ENCODE assay signal across 8 cellular contexts in the genomic region with DNA sequence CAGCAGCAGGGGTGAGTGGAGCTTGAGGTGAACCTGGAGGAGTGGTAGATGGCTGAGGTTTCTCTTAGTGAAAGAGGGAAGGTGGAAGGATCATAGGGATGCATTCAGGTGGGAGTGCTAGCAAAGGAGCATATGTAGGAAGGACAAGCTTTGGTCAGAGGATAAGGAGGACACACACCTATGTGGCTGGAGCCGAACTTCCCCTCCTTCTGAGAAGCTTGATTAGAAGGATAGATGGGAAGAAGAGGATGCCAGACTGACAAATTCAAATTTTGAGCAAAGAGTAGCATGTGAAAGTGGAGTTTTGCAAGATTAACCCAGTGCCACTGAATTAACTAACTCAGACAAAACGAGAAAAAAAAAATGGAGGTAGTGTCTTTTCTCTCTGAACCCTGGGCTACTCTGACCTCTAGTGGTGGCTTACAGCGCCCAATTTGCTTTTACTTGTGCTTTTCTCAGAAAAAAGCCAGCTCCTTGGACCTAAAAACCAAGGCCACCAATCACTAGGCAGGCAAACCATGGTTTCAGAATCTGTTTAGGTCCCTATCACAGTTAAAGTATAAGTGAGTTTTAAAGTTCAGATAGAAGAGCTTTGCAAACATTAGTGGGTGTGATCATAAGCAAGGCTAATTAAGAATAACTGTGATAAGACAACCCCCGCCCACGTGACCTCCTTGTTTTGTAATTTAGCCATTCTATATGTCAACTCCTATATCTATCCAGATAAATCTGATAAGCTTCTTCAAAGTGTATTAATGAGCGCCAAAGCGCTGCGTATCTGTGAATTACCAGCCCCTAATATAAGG. TPM values are rescaled to one million over a fixed set of nuclear protein-coding genes. Genes with fewer than 3 reads are reported as not detected.
A peak's percentile ranks its signal among the peaks of the same experiment; 100 is the strongest.
DNase-seq lines count a peak whose midpoint lies in the region; ATAC-seq, FAIRE-seq and TF ChIP-seq lines count a peak whose summit lies in the region.

No MANE protein-coding gene starts in this region.

- no peaks in the 10 kb centered on the region for H3K36me3 Mint-ChIP-seq in activated T-helper 2 cell treated with anti-CD3 and anti-CD28 coated beads, Interferon-gamma antibody, Interleukin-2, Interleukin-4, amounts not matched to agents 10 μg/mL and 5 μg/mL and 100 μg/mL, durations not matched to agents 14 hours and 24 hours and 36 hours (ENCODE audit: low read depth)

- peaks cover 26% of the 10 kb centered on the region for H3K4me1 Mint-ChIP-seq in activated T-helper 2 cell treated with anti-CD3 and anti-CD28 coated beads, Interferon-gamma antibody, Interleukin-2, Interleukin-4, amounts not matched to agents 10 μg/mL and 5 μg/mL and 100 μg/mL, durations not matched to agents 14 hours and 24 hours and 36 hours (ENCODE audit: low read depth)

- peak overlapping the region; percentile 97 for H3K27ac ChIP-seq in RWPE2 (ENCODE audit: poor library complexity, severe bottlenecking)

- peaks cover 26% of the 10 kb centered on the region for H3K4me1 ChIP-seq in RWPE2 (ENCODE audit: insufficient read depth, poor library complexity, severe bottlenecking)

- 0 out of 3 replicates have a peak, but pooled peaks have one; percentile 21 for ATAC-seq in RWPE2 (ENCODE audit: low read depth)

- peaks cover 61% of the 10 kb centered on the region for H3K36me3 ChIP-seq in RWPE2 (ENCODE audit: low read depth)

- TF ChIP-seq CTCF in RWPE2 (IDR thresholded peaks at IDR 0.05; ENCODE audit: poor library complexity, severe bottlenecking): peak; percentile 63

- no peaks in the 10 kb centered on the region for H3K9me3 ChIP-seq in RWPE2 (ENCODE audit: severe bottlenecking)

- intact Hi-C loops in activated T-helper 2 cell treated with anti-CD3 and anti-CD28 coated beads, Interferon-gamma antibody, Interleukin-2, Interleukin-4, amounts not matched to agents 10 μg/mL and 5 μg/mL and 100 μg/mL, durations not matched to agents 14 hours and 24 hours and 36 hours (cut with micrococcal nuclease): loop anchor here (1.0 to 5.0 kb wide), 4 partner anchors 114 to 425 kb away; a partner anchor contains a TSS

- DNase-seq in EH (ENCODE audit: low read depth) (peak; percentile 78), LHCN-M2 (ENCODE audit: low read depth) (peak; percentile 72), RWPE2 (ENCODE audit: low spot score) (no peak), frontal cortex (ENCODE audit: low spot score in 2 of 2) (peak; percentile 40 to 51), pons (ENCODE audit: low spot score) (peak; percentile 88), urothelium cell line (ENCODE audit: low spot score) (peak; percentile 73), NK-92 (lab: John Stamatoyannopoulos, UW; ENCODE audit: unreplicated experiment) (no peak)
- peak; percentile 58 for DNase-seq in activated T-helper 2 cell treated with anti-CD3 and anti-CD28 coated beads, Interferon-gamma antibody, Interleukin-2, Interleukin-4, amounts not matched to agents 10 μg/mL and 5 μg/mL and 100 μg/mL, durations not matched to agents 14 hours and 24 hours and 36 hours (ENCODE audit: low spot score)

- no peak overlapping the region for H3K27ac Mint-ChIP-seq in activated T-helper 2 cell treated with anti-CD3 and anti-CD28 coated beads, Interferon-gamma antibody, Interleukin-2, Interleukin-4, amounts not matched to agents 10 μg/mL and 5 μg/mL and 100 μg/mL, durations not matched to agents 14 hours and 24 hours and 36 hours

- H3K27me3 ChIP-seq in RWPE2 (ENCODE audit: insufficient read depth, poor library complexity, severe bottlenecking): no peaks in the 10 kb centered on the region

- FAIRE-seq in frontal cortex (lab: Jason Lieb, UNC) (no peak), urothelium cell line (lab: Jason Lieb, UNC) (peak; percentile 30)

- no peaks in the 10 kb centered on the region for H3K9me3 Mint-ChIP-seq in activated T-helper 2 cell treated with anti-CD3 and anti-CD28 coated beads, Interferon-gamma antibody, Interleukin-2, Interleukin-4, amounts not matched to agents 10 μg/mL and 5 μg/mL and 100 μg/mL, durations not matched to agents 14 hours and 24 hours and 36 hours

- H3K27me3 Mint-ChIP-seq in activated T-helper 2 cell treated with anti-CD3 and anti-CD28 coated beads, Interferon-gamma antibody, Interleukin-2, Interleukin-4, amounts not matched to agents 10 μg/mL and 5 μg/mL and 100 μg/mL, durations not matched to agents 14 hours and 24 hours and 36 hours (ENCODE audit: low read depth): peaks cover 1% of the 10 kb centered on the region

- no peak overlapping the region for H3K4me3 Mint-ChIP-seq in activated T-helper 2 cell treated with anti-CD3 and anti-CD28 coated beads, Interferon-gamma antibody, Interleukin-2, Interleukin-4, amounts not matched to agents 10 μg/mL and 5 μg/mL and 100 μg/mL, durations not matched to agents 14 hours and 24 hours and 36 hours (ENCODE audit: low read depth)

- no peak overlapping the region for H3K4me3 ChIP-seq in RWPE2 (ENCODE audit: severe bottlenecking)

RNA-seq across cellular contexts. Expression of a gene that starts 15.5 kb away (rescaled TPM):
- 590 and 679 TPM in 2 replicates for total RNA-seq in LHCN-M2 (2014; rRNA removed)
- 194 TPM for polyA plus RNA-seq in LHCN-M2 (2012)
- total RNA-seq in activated T-helper 2 cell treated with anti-CD3 and anti-CD28 coated beads, Interferon-gamma antibody, Interleukin-2, Interleukin-4, amounts not matched to agents 10 μg/mL and 5 μg/mL and 100 μg/mL, durations not matched to agents 14 hours and 24 hours and 36 hours: 9.5 and 10.2 TPM in 2 replicates
- total RNA-seq in frontal cortex: 2.4 TPM

Comparison
In these comparisons a context has a peak if more than half of its experiments do, and no peak if none do; other contexts are left out.
1. DNase-seq: peak in EH (single experiment), LHCN-M2 (single experiment), activated T-helper 2 cell treated with anti-CD3 and anti-CD28 coated beads, Interferon-gamma antibody, Interleukin-2, Interleukin-4, amounts not matched to agents 10 μg/mL and 5 μg/mL and 100 μg/mL, durations not matched to agents 14 hours and 24 hours and 36 hours (single experiment), frontal cortex (2 of 2), pons (single experiment) and urothelium cell line (single experiment); none in RWPE2 (single experiment) and NK-92 (single experiment).
2. RNA of a gene that starts 15.5 kb away (total RNA-seq): 590 to 679 TPM in LHCN-M2; 9.5 to 10.2 TPM in activated T-helper 2 cell treated with anti-CD3 and anti-CD28 coated beads, Interferon-gamma antibody, Interleukin-2, Interleukin-4, amounts not matched to agents 10 μg/mL and 5 μg/mL and 100 μg/mL, durations not matched to agents 14 hours and 24 hours and 36 hours and 2.4 TPM in frontal cortex (single experiment); every median in the first group is over 10 times any median in the second.